Comparison of ENCODE assay signal across 24 cellular contexts in genomic region chr7:37046680-37047079, GRCh38.
"Had no signal": no experiment of that assay in that cellular context is flagged by ENCODE, and none has a peak within 500 bp of the region (broad histone marks: within the 10 kb centered on the region; RNA-seq: fewer than 3 reads in every experiment).

No MANE protein-coding gene starts in this region.

- H3K4me3 Mint-ChIP-seq: activated B cell treated with CpG ODN at 0.5 μM for 24 hours; activated CD4-positive, alpha-beta memory T cell treated with anti-CD3 and anti-CD28 coated beads for 36 hours; central memory CD8-positive, alpha-beta T cell; naive B cell; stimulated activated memory B cell treated with anti-CD40 and anti-IgM and Interleukin-4, amounts not matched to agents 10 μg/mL and 1 μg/mL and 100 μg/mL, for 72 hours; T-cell had no signal

- H3K4me3 ChIP-seq: breast epithelium, colonic mucosa, gastroesophageal sphincter, testis, uterus had no signal

- H3K4me1 ChIP-seq: breast epithelium, colonic mucosa, testis, uterus had no signal

- H3K27me3 Mint-ChIP-seq: activated B cell treated with CpG ODN at 0.5 μM for 24 hours; activated CD4-positive, alpha-beta memory T cell treated with anti-CD3 and anti-CD28 coated beads for 36 hours; central memory CD8-positive, alpha-beta T cell; naive B cell; stimulated activated memory B cell treated with anti-CD40 and anti-IgM and Interleukin-4, amounts not matched to agents 10 μg/mL and 1 μg/mL and 100 μg/mL, for 72 hours; T-cell had no signal

- H3K27ac Mint-ChIP-seq: activated B cell treated with CpG ODN at 0.5 μM for 24 hours; activated CD4-positive, alpha-beta memory T cell treated with anti-CD3 and anti-CD28 coated beads for 36 hours; stimulated activated memory B cell treated with anti-CD40 and anti-IgM and Interleukin-4, amounts not matched to agents 10 μg/mL and 1 μg/mL and 100 μg/mL, for 72 hours; T-cell had no signal

- H3K9ac ChIP-seq: parathyroid adenoma had no signal

- H3K9me3 ChIP-seq: breast epithelium, colonic mucosa, gastroesophageal sphincter, testis, uterus had no signal

- H3K9me3 Mint-ChIP-seq: activated B cell treated with CpG ODN at 0.5 μM for 24 hours; activated CD4-positive, alpha-beta memory T cell treated with anti-CD3 and anti-CD28 coated beads for 36 hours; central memory CD8-positive, alpha-beta T cell; stimulated activated memory B cell treated with anti-CD40 and anti-IgM and Interleukin-4, amounts not matched to agents 10 μg/mL and 1 μg/mL and 100 μg/mL, for 72 hours had no signal

- H3K27ac ChIP-seq: breast epithelium, colonic mucosa, epithelial cell of prostate, gastroesophageal sphincter, parathyroid adenoma, testis, uterus had no signal

- H3K36me3 ChIP-seq: breast epithelium, colonic mucosa, gastroesophageal sphincter, uterus had no signal

- DNase-seq: activated B cell treated with CpG ODN at 0.5 μM for 24 hours; activated CD4-positive, alpha-beta memory T cell treated with anti-CD3 and anti-CD28 coated beads for 36 hours; activated CD4-positive, alpha-beta T cell treated with anti-CD3 and anti-CD28 coated beads for 4 hours; activated gamma-delta T cell; colonic mucosa; head of caudate nucleus; hypothalamus; left cardiac atrium; mesenchymal stem cell; naive B cell; small intestine; stimulated activated CD4-positive, alpha-beta T cell treated with anti-CD3 and anti-CD28 coated beads, Interleukin-2, amount 100 ng/mL, for 24 hours; T-cell; T-helper 9 cell; testis; uterus had no signal

- ATAC-seq: activated naive CD4-positive, alpha-beta T cell treated with anti-CD3 and anti-CD28 coated beads, Interleukin-2, amount 50 U/mL, for 72 hours; gastroesophageal sphincter; left cardiac atrium; sciatic nerve; stimulated activated memory B cell treated with anti-CD40 and anti-IgM and Interleukin-4, amounts not matched to agents 10 μg/mL and 1 μg/mL and 100 μg/mL, for 72 hours; T-cell had no signal

- H3K27me3 ChIP-seq: breast epithelium, colonic mucosa, gastroesophageal sphincter, testis, uterus had no signal
